Comparison of ENCODE assay signal across 8 cellular contexts in genomic region chr1:154627247-154628121, GRCh38. TPM values are rescaled to one million over a fixed set of nuclear protein-coding genes. Genes with fewer than 3 reads are reported as not detected.
DNase-seq lines count a peak whose midpoint lies in the region; ATAC-seq, FAIRE-seq and TF ChIP-seq lines count a peak whose summit lies in the region.

No MANE protein-coding gene starts in this region.

- H3K4me3 Mint-ChIP-seq in activated naive CD8-positive, alpha-beta T cell treated with anti-CD3 and anti-CD28 coated beads, Interleukin-2, amount 50 U/mL, for 24 hours = peak overlapping the region; percentile 95

- peak overlapping the region; percentile 99 for H3K27ac Mint-ChIP-seq in activated naive CD8-positive, alpha-beta T cell treated with anti-CD3 and anti-CD28 coated beads, Interleukin-2, amount 50 U/mL, for 24 hours

- H3K27ac ChIP-seq in DND-41 (ENCODE audit: low read length) = peak overlapping the region; percentile 98
- H3K27ac ChIP-seq in HEK293 (ENCODE audit: extremely low read depth, low read depth, low read length) = peak overlapping the region; percentile 65
- H3K27ac ChIP-seq in cardiac muscle cell = peak overlapping the region; percentile 92
- H3K27ac ChIP-seq in pancreas = peak overlapping the region; percentile 76 to 88 (median 86)
- peak overlapping the region; percentile 90 for H3K27ac ChIP-seq in thymus (ENCODE audit: low read depth)

- peak overlapping the region; percentile 96 for H3K4me2 ChIP-seq in DND-41 (ENCODE audit: insufficient read depth, low read length)

- peaks cover 30% of the 10 kb centered on the region; the same call in 1 of the 2 replicates for H4K20me1 ChIP-seq in DND-41 (ENCODE audit: insufficient read depth, low read length)

- H3K4me1 Mint-ChIP-seq in activated naive CD8-positive, alpha-beta T cell treated with anti-CD3 and anti-CD28 coated beads, Interleukin-2, amount 50 U/mL, for 24 hours = peaks cover 51% of the 10 kb centered on the region

- H3K79me2 ChIP-seq in DND-41 (ENCODE audit: insufficient read depth, low read length) = peaks cover 56% of the 10 kb centered on the region

- H3K4me1 ChIP-seq in DND-41 (ENCODE audit: insufficient read depth, low read length) (peaks cover 31% of the 10 kb centered on the region), HEK293 (ENCODE audit: control insufficient read depth, insufficient read depth, low read length) (peaks cover 4% of the 10 kb centered on the region), cardiac muscle cell (ENCODE audit: low read depth) (peaks cover 11% of the 10 kb centered on the region), pancreas (peaks cover 0 to 6% (median 0%) of the 10 kb centered on the region in 3 donors), thymus (ENCODE audit: control insufficient read depth, insufficient read depth, low read length) (peaks cover 9% of the 10 kb centered on the region)

- CTCF ChIA-PET in HEK293 (lab: Yijun Ruan, JAX) = interaction anchor here (0.6 to 0.8 kb wide), 3 partner anchors 14 to 240 kb away, joined by 3 to 4 read pairs (median 3); no protein-coding TSS in a partner anchor

- H3K9me3 ChIP-seq in DND-41 (ENCODE audit: insufficient read depth, low read length, severe bottlenecking) (peaks cover 9% of the 10 kb centered on the region), HEK293 (ENCODE audit: control insufficient read depth, insufficient read depth, low read depth, low read length) (no peaks in the 10 kb centered on the region), cardiac muscle cell (ENCODE audit: low read depth) (no peaks in the 10 kb centered on the region), pancreas (no peaks in the 10 kb centered on the region), thymus (ENCODE audit: control insufficient read depth) (no peaks in the 10 kb centered on the region)

- FAIRE-seq in pancreas (lab: Jason Lieb, UNC) = no peak

- DNase-seq in DND-41 (peak; percentile 89), NCI-H1417 treated with DMSO at 0.1 percent for 48 hours (lab: John Stamatoyannopoulos, UW) (peak; percentile 65), SW480 (ENCODE audit: low spot score) (peak; percentile 80), cardiac muscle cell (ENCODE audit: low read depth in 1 of 2, low spot score in 1 of 2) (peak; percentile 89 to 94), pancreas (peak; percentile 87 to 94 (median 90))
- DNase-seq in activated naive CD8-positive, alpha-beta T cell treated with anti-CD3 and anti-CD28 coated beads, Interleukin-2, amount 50 U/mL, for 24 hours = peak; percentile 93

- peaks cover 14% of the 10 kb centered on the region for H3K9me3 Mint-ChIP-seq in activated naive CD8-positive, alpha-beta T cell treated with anti-CD3 and anti-CD28 coated beads, Interleukin-2, amount 50 U/mL, for 24 hours

- TF ChIP-seq CTCF in DND-41 (IDR thresholded peaks at IDR 0.05; ENCODE audit: borderline replicate concordance, extremely low read depth, low read length, poor library complexity, severe bottlenecking) (peak; percentile 18), HEK293 (tag by site-specific recombination; IDR thresholded peaks at IDR 0.05) (peak; percentile 50), cardiac muscle cell (IDR thresholded peaks at IDR 0.05; ENCODE audit: low read depth, low read length) (no peak), pancreas (IDR thresholded peaks at IDR 0.05) (no peak)

- peaks cover 4% of the 10 kb centered on the region for H3K27me3 Mint-ChIP-seq in activated naive CD8-positive, alpha-beta T cell treated with anti-CD3 and anti-CD28 coated beads, Interleukin-2, amount 50 U/mL, for 24 hours

- intact Hi-C loops in pancreas (cut with DNase I) = no loop called here

- ATAC-seq in DND-41 (ENCODE audit: insufficient read depth, low read depth) (peak; percentile 73), pancreas (peak; percentile 85 to 95 (median 94))
- peak; percentile 76 for ATAC-seq in activated naive CD8-positive, alpha-beta T cell treated with anti-CD3 and anti-CD28 coated beads, Interleukin-2, amount 50 U/mL, for 24 hours

- H3K4me3 ChIP-seq in DND-41 (ENCODE audit: low read depth in 1 of 2, low read length in 2 of 2) = peak overlapping the region; percentile 97 to 99
- H3K4me3 ChIP-seq in HEK293 (ENCODE audit: low read depth, low read length) = peak overlapping the region; percentile 97
- H3K4me3 ChIP-seq in cardiac muscle cell = peak overlapping the region; percentile 75
- peak overlapping the region; percentile 79 to 97 (median 89) for H3K4me3 ChIP-seq in pancreas
- H3K4me3 ChIP-seq in thymus (ENCODE audit: low read length) = peak overlapping the region; percentile 97

- 0 to 1% methylated on average over 68 to 71 of the region's 71 CpGs for WGBS in pancreas, 2 donors
- WGBS in thymus = under 1% methylated on average over 71 of the region's 71 CpGs

- peak overlapping the region; percentile 84 for H3K9ac ChIP-seq in DND-41 (ENCODE audit: low read depth, low read length)

- peaks cover 31% of the 10 kb centered on the region for H3K36me3 Mint-ChIP-seq in activated naive CD8-positive, alpha-beta T cell treated with anti-CD3 and anti-CD28 coated beads, Interleukin-2, amount 50 U/mL, for 24 hours (ENCODE audit: low read depth)

- H3K27me3 ChIP-seq in DND-41 (ENCODE audit: insufficient read depth, low read length, poor library complexity) (peaks cover 4% of the 10 kb centered on the region), cardiac muscle cell (no peaks in the 10 kb centered on the region), pancreas (no peaks in the 10 kb centered on the region), thymus (ENCODE audit: control insufficient read depth, insufficient read depth) (no peaks in the 10 kb centered on the region)

- POLR2A ChIA-PET in HEK293 (lab: Yijun Ruan, JAX) = interaction anchor here (0.9 to 1.2 kb wide), 4 partner anchors 14 to 993 kb away, joined by 3 to 5 read pairs (median 4); no protein-coding TSS in a partner anchor

- H3K36me3 ChIP-seq in DND-41 (ENCODE audit: insufficient read depth, low read length) = peaks cover 20% of the 10 kb centered on the region; the same call in 1 of the 2 replicates
- peaks cover 0 to 23% of the 10 kb centered on the region in 2 experiments; a peak in 2 of 3 replicates for H3K36me3 ChIP-seq in HEK293 (ENCODE audit: control insufficient read depth in 2 of 2, insufficient read depth in 1 of 2, low read length in 2 of 2)
- H3K36me3 ChIP-seq in cardiac muscle cell = no peaks in the 10 kb centered on the region
- H3K36me3 ChIP-seq in pancreas = no peaks in the 10 kb centered on the region
- no peaks in the 10 kb centered on the region for H3K36me3 ChIP-seq in thymus (ENCODE audit: control insufficient read depth, insufficient read depth)

- H2AFZ ChIP-seq in DND-41 (ENCODE audit: low read depth, low read length) = peak overlapping the region; percentile 100

TF ChIP-seq in HEK293, 187 proteins besides CTCF, POLR2A, EP300 and RAD21 (continues in another document):
- TF ChIP-seq ZNF341 (tag by site-specific recombination; IDR thresholded peaks at IDR 0.05; ENCODE audit: low read depth) (no peak; the same call in 1 of the 2 replicates), ZNF785 (tag by site-specific recombination; IDR thresholded peaks at IDR 0.05) (no peak), ZNF24 (tag by site-specific recombination; IDR thresholded peaks at IDR 0.05) (peak; percentile 88), ZNF658 (tag by site-specific recombination; IDR thresholded peaks at IDR 0.05) (no peak), ZNF26 (tag by site-specific recombination; IDR thresholded peaks at IDR 0.05) (no peak), ZNF19 (tag by site-specific recombination; IDR thresholded peaks at IDR 0.05; ENCODE audit: low read depth) (no peak), ZNF239 (tag by site-specific recombination; IDR thresholded peaks at IDR 0.05) (no peak), ZNF529 (tag by site-specific recombination; IDR thresholded peaks at IDR 0.05; ENCODE audit: insufficient replicate concordance) (no peak), HOXD13 (CRISPR knock-in tag; IDR thresholded peaks at IDR 0.05; ENCODE audit: borderline replicate concordance) (no peak), ZNF664 (tag by site-specific recombination; IDR thresholded peaks at IDR 0.05) (0 out of 2 replicates have a peak, but pooled peaks have one; percentile 4), ZBTB17 (tag by site-specific recombination; IDR thresholded peaks at IDR 0.05) (peak; percentile 72), ZSCAN4 (tag by site-specific recombination; IDR thresholded peaks at IDR 0.05) (peak; percentile 96), ZNF521 (tag by site-specific recombination; IDR thresholded peaks at IDR 0.05) (no peak)

RNA-seq across cellular contexts. Expression of gene ADAR, which starts 19.5 kb away (rescaled TPM):
- total RNA-seq in cardiac muscle cell = 63.7 and 74.3 TPM in 2 replicates
- 47.5 and 64.3 TPM in 2 replicates for polyA plus RNA-seq in cardiac muscle cell
- total RNA-seq in pancreas = 10 to 100 TPM; 41.4 to 94.2 (median 49.7) TPM
- 10 to 100 TPM; 19.4 to 31.2 TPM for polyA plus RNA-seq in pancreas
- polyA plus RNA-seq in thymus = 49.7 TPM

RNA-seq across cellular contexts. Expression of gene CHRNB2, which starts 59.9 kb away (rescaled TPM):
- total RNA-seq in cardiac muscle cell (0.12 and 0.46 TPM in 2 replicates), pancreas (under 1 TPM; 0.32 to 0.90 (median 0.49) TPM)
- polyA plus RNA-seq in cardiac muscle cell (not detected in 2 replicates), pancreas (1 to 10 TPM; 1.4 to 3.1 TPM), thymus (0.21 TPM)

Comparison
In these comparisons a context has a peak if more than half of its experiments do, and no peak if none do; other contexts are left out.
1. Peak in every context shown above with its lines: DNase-seq, ATAC-seq, H3K4me3 ChIP-seq and H3K27ac ChIP-seq.
2. CTCF ChIP-seq: peak in DND-41 (single experiment) and HEK293 (single experiment); none in cardiac muscle cell (single experiment) and pancreas (0 of 4).